5 cellular contexts compared by ENCODE assay signal in the genomic region with DNA sequence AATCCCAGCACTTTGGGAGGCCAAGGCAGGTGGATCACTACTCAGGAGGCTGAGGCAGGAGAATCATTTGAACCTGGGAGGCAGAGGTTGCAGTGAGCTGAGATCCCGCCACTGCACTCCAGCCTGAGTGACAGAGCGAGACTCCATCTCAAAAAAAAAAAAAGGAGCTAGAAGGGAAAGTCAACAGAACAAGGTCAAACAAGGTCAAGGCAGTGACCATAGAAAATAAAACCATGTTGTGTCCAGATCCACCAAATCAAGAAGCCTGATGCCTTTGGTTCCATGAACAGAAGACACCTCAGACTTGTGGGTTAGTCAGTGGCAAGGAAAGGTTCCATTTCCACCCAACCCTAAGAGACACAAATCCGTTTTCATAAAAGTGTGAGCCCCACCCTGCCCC.
DNase-seq lines count a peak whose midpoint lies in the region; FAIRE-seq and TF ChIP-seq lines count a peak whose summit lies in the region.
"Not testable (repeated sequence)": the region's sequence is repeated elsewhere in the genome, so short reads cannot be mapped to it uniquely, and the experiment has no call there.

No MANE protein-coding gene starts in this region.

- not testable (repeated sequence) for H2AFZ ChIP-seq in endothelial cell of umbilical vein (ENCODE audit: low read depth, low read length)

- TF ChIP-seq CTCF in GM13977 (IDR thresholded peaks at IDR 0.05; ENCODE audit: extremely low read depth, insufficient read depth, missing control alignments); HEK293 (tag by site-specific recombination; IDR thresholded peaks at IDR 0.05); endothelial cell of umbilical vein (IDR thresholded peaks at IDR 0.05; ENCODE audit: extremely low read depth in 1 of 2, insufficient read depth in 1 of 2, low read depth in 1 of 2, low read length in 2 of 2): not testable (repeated sequence)

- H3K79me2 ChIP-seq in endothelial cell of umbilical vein (ENCODE audit: control insufficient read depth, insufficient read depth, low read length) = not testable (repeated sequence)

- not testable (repeated sequence) for H3K27me3 ChIP-seq in BLaER1; endothelial cell of umbilical vein (ENCODE audit: control insufficient read depth in 2 of 2, insufficient read depth in 2 of 2, low read length in 2 of 2)

- TF ChIP-seq POLR2A in endothelial cell of umbilical vein (IDR thresholded peaks at IDR 0.05; ENCODE audit: low read depth, low read length) = not testable (repeated sequence)

- H3K4me1 ChIP-seq in BLaER1 = peaks cover 40% of the 10 kb centered on the region
- H3K4me1 ChIP-seq in HEK293 (ENCODE audit: control insufficient read depth, insufficient read depth, low read length); endothelial cell of umbilical vein (ENCODE audit: control insufficient read depth, extremely low read depth, insufficient read depth, low read length): not testable (repeated sequence)

- H3K9me3 ChIP-seq in BLaER1; HEK293 (ENCODE audit: control insufficient read depth, insufficient read depth, low read depth, low read length); endothelial cell of umbilical vein (replicated peaks; ENCODE audit: control insufficient read depth, insufficient read depth, low read length): not testable (repeated sequence)

- POLR2A ChIA-PET in HEK293 (lab: Yijun Ruan, JAX) = interaction anchor here (0.6 kb wide), 1 partner anchor 502 kb away, joined by 4 read pairs; no protein-coding TSS in a partner anchor
- POLR2A ChIA-PET in endothelial cell of umbilical vein (lab: Charles Lee) = not testable (repeated sequence)

- DNase-seq in GM13977 (ENCODE audit: low spot score) (peak; percentile 17), RPMI7951 (ENCODE audit: low read depth) (peak; percentile 17)
- DNase-seq in endothelial cell of umbilical vein (ENCODE audit: low read depth, low spot score) = not testable (repeated sequence)

- not testable (repeated sequence) for H3K9ac ChIP-seq in BLaER1; endothelial cell of umbilical vein (replicated peaks; ENCODE audit: extremely low read depth, insufficient read depth, low read length)

- not testable (repeated sequence) for H3K9me1 ChIP-seq in endothelial cell of umbilical vein (replicated peaks; ENCODE audit: control insufficient read depth, extremely low read depth, insufficient read depth, low read length)

- dilution Hi-C loops in endothelial cell of umbilical vein (cut with MboI; ENCODE audit: extremely low pct_ligation_motif_present, low sequenced_read_pairs) = not testable (repeated sequence)

- H3K27ac ChIP-seq in BLaER1; HEK293 (ENCODE audit: extremely low read depth, low read depth, low read length); endothelial cell of umbilical vein (ENCODE audit: insufficient read depth, low read depth, low read length): not testable (repeated sequence)

- H3K4me2 ChIP-seq in BLaER1 = peak overlapping the region; percentile 68
- not testable (repeated sequence) for H3K4me2 ChIP-seq in endothelial cell of umbilical vein (ENCODE audit: insufficient read depth, low read length)

- in situ Hi-C loops in GM13977 (cut with MboI; ENCODE audit: low pct_unique_long_range_greater_than_20kb, low sequenced_read_pairs, unreplicated experiment) = not testable (repeated sequence)

- CTCF ChIA-PET in HEK293 (lab: Yijun Ruan, JAX) = interaction anchor here (0.6 to 1.5 kb wide), 2 partner anchors 58 to 60 kb away, joined by 3 to 5 read pairs; no protein-coding TSS in a partner anchor
- CTCF ChIA-PET in endothelial cell of umbilical vein (lab: Charles Lee) = interaction anchor here (1.0 to 1.5 kb wide), 2 partner anchors 11 to 421 kb away, joined by 3 read pairs; no protein-coding TSS in a partner anchor

- peak; percentile 26 for FAIRE-seq in endothelial cell of umbilical vein (lab: Jason Lieb, UNC)

- not testable (repeated sequence) for H3K36me3 ChIP-seq in BLaER1; HEK293 (ENCODE audit: control insufficient read depth in 2 of 2, insufficient read depth in 1 of 2, low read length in 2 of 2); endothelial cell of umbilical vein (ENCODE audit: control insufficient read depth in 2 of 2, extremely low read depth in 1 of 2, insufficient read depth in 2 of 2, low read length in 2 of 2)

- not testable (repeated sequence) for H4K20me1 ChIP-seq in BLaER1; endothelial cell of umbilical vein (replicated peaks; ENCODE audit: control insufficient read depth, extremely low read depth, insufficient read depth, low read length)

- not testable (repeated sequence) for H3K4me3 ChIP-seq in BLaER1; HEK293 (ENCODE audit: low read depth, low read length); endothelial cell of umbilical vein (replicated peaks in 1 of 3; ENCODE audit: insufficient read depth in 1 of 3, low read depth in 1 of 3, low read length in 3 of 3)

- intact Hi-C loops in endothelial cell of umbilical vein (cut with micrococcal nuclease) = not testable (repeated sequence)

- BruUV-seq in endothelial cell of umbilical vein (replicated peaks; lab: Mats Ljungman, UMichigan) = not testable (repeated sequence)

TF ChIP-seq in HEK293, 187 proteins besides CTCF, POLR2A, EP300 and RAD21:
- peak; percentile 25; the same call in 1 of the 2 replicates for TF ChIP-seq KLF1 (tag by site-specific recombination; IDR thresholded peaks at IDR 0.05)
TF ChIP-seq in HEK293: peak in this region for 1; not testable (repeated sequence) for 186.
